15 cellular contexts compared by ENCODE assay signal in the genomic region with DNA sequence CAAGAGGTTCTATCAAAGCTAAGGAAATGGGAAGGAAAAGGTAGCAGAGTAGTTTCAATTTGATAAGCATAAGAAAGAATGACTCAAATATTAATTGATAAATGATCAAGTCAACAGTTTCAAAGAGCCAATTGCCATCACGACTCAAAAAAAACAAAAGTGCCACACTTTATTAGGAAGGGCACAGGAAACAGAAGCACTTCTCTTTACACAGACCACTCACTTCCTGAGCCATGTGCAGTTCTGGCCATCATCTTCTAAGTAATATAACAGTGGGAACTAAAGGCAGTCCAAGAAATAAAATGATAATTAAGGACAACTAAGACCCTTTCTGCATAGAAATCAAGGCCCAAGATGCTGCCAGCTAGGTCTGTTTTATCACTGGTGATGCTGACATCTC.
"Had no signal": no experiment of that assay in that cellular context is flagged by ENCODE, and none has a peak within 500 bp of the region (broad histone marks: within the 10 kb centered on the region; RNA-seq: fewer than 3 reads in every experiment).

No MANE protein-coding gene starts in this region.

- H3K9me3 Mint-ChIP-seq: WTC11 had no signal

- H3K27me3 ChIP-seq: colonic mucosa, heart left ventricle, ovary, transverse colon had no signal

- FAIRE-seq: frontal cortex had no signal

- DNase-seq: activated naive CD4-positive, alpha-beta T cell; colonic mucosa; effector CD4-positive, alpha-beta T cell; heart left ventricle; islet precursor cell; left ventricle myocardium inferior; mesenchymal stem cell; ovary; stimulated activated CD4-positive, alpha-beta T cell treated with anti-CD3 and anti-CD28 coated beads, Interleukin-12 subunit alpha, Interleukin-12 subunit beta, amount 100 ng/mL, for 4 hours; stimulated activated naive CD4-positive, alpha-beta T cell; substantia nigra; T-helper 9 cell; transverse colon had no signal

- H3K4me1 ChIP-seq: colonic mucosa had no signal

- H3K36me3 ChIP-seq: colonic mucosa, ovary had no signal

- H3K4me3 Mint-ChIP-seq: WTC11 had no signal

- ATAC-seq: heart left ventricle, WTC11 had no signal

- H3K27ac ChIP-seq: colonic mucosa, left ventricle myocardium inferior, ovary, transverse colon had no signal

- H3K9me3 ChIP-seq: colonic mucosa, heart left ventricle, left ventricle myocardium inferior, ovary, transverse colon had no signal

- H3K27ac Mint-ChIP-seq: WTC11 had no signal

- H3K4me3 ChIP-seq: colonic mucosa, heart left ventricle, left ventricle myocardium inferior, ovary, transverse colon had no signal
